ENCODE assay signal across 8 cellular contexts in genomic region chr2:38077431-38077769, GRCh38. TPM values are rescaled to one million over a fixed set of nuclear protein-coding genes. Genes with fewer than 3 reads are reported as not detected.
DNase-seq lines count a peak whose midpoint lies in the region; ATAC-seq, FAIRE-seq and TF ChIP-seq lines count a peak whose summit lies in the region.

No MANE protein-coding gene starts in this region.

- no peak for TF ChIP-seq CTCF in A549 (IDR thresholded peaks at IDR 0.05)
- no peak for TF ChIP-seq CTCF in HL-60 (IDR thresholded peaks at IDR 0.05; ENCODE audit: insufficient read depth, low read length)

- no peaks in the 10 kb centered on the region for H3K9me3 ChIP-seq in A549
- no peaks in the 10 kb centered on the region for H3K9me3 ChIP-seq in mucosa of rectum (ENCODE audit: control insufficient read depth in 2 of 2, low read length in 2 of 2)

- no peak for FAIRE-seq in A549 (lab: Jason Lieb, UNC)

- TF ChIP-seq POLR2A in A549 (IDR thresholded peaks at IDR 0.05; ENCODE audit: low read length), result no peak

- DNase-seq in A549 (ENCODE audit: low read depth in 1 of 2, low spot score in 1 of 2) (no peak), HL-60 (ENCODE audit: low read depth in 1 of 2, low spot score in 1 of 2) (no peak), caudate nucleus (lab: John Stamatoyannopoulos, UW) (peak in 3 of 61 donors; percentile 8 to 33 (median 19)), T1000 (lab: John Stamatoyannopoulos, UW) (no peak), DMS 273 (lab: John Stamatoyannopoulos, UW; ENCODE audit: unreplicated experiment) (no peak), HK-2 (ENCODE audit: unreplicated experiment) (no peak)

- peak overlapping the region; percentile 84 to 93 for H3K27ac ChIP-seq in A549
- peak overlapping the region; percentile 89 for H3K27ac ChIP-seq in HL-60 (replicated peaks)
- H3K27ac ChIP-seq in caudate nucleus (ENCODE audit: low read depth, low read length), result peak overlapping the region; percentile 52
- peak overlapping the region; percentile 43 to 62 for H3K27ac ChIP-seq in mucosa of rectum (ENCODE audit: low read depth in 2 of 2, low read length in 2 of 2)

- peak overlapping the region; percentile 92 for H3K4me2 ChIP-seq in A549

- ATAC-seq in A549 (no peak), HG03378 (IDR thresholded peaks at IDR 0.05; ENCODE audit: unreplicated experiment) (no peak)

- H3K27me3 ChIP-seq in HL-60 (ENCODE audit: insufficient read depth, poor library complexity, severe bottlenecking) (no peaks in the 10 kb centered on the region), mucosa of rectum (ENCODE audit: control insufficient read depth in 2 of 2, insufficient read depth in 2 of 2, low read length in 2 of 2) (peaks cover 19 to 20% of the 10 kb centered on the region in 2 donors)

- H3K4me1 ChIP-seq in A549 (peaks cover 22% of the 10 kb centered on the region), mucosa of rectum (ENCODE audit: control insufficient read depth in 2 of 2, insufficient read depth in 2 of 2, low read length in 2 of 2) (peaks cover 6 to 14% of the 10 kb centered on the region in 2 donors)

- no peaks in the 10 kb centered on the region for H3K36me3 ChIP-seq in mucosa of rectum (ENCODE audit: control insufficient read depth in 2 of 2, insufficient read depth in 2 of 2, low read length in 2 of 2)

- peak overlapping the region; percentile 62 for H3K4me3 ChIP-seq in A549
- H3K4me3 ChIP-seq in HL-60 (replicated peaks; ENCODE audit: insufficient read depth, low read length), result peak overlapping the region; percentile 53; the same call in 1 of the 2 replicates
- peak overlapping the region; percentile 51 to 67 for H3K4me3 ChIP-seq in mucosa of rectum (ENCODE audit: low read length in 2 of 2)

- TF ChIP-seq EP300 in A549 (IDR thresholded peaks at IDR 0.05), result no peak

- POLR2A ChIA-PET in A549 (lab: Yijun Ruan, JAX), result interaction anchor here (1.1 to 2.5 kb wide), 6 partner anchors 15 to 674 kb away, joined by 3 to 28 read pairs (median 8); partner anchors contain the start of gene SRSF7

- H3K9ac ChIP-seq in mucosa of rectum (ENCODE audit: low read depth in 1 of 2, low read length in 2 of 2), result peak overlapping the region; percentile 34 to 65

- CTCF ChIA-PET in A549 (lab: Yijun Ruan, JAX), result interaction anchor here (0.6 to 4.7 kb wide), 23 partner anchors 9 to 197 kb away, joined by 3 to 45 read pairs (median 5); no protein-coding TSS in a partner anchor

- 28% methylated on average over 12 of the region's 12 CpGs for WGBS in A549 (ENCODE audit: missing lambda C conversion rate)

- TF ChIP-seq RAD21 in A549 (conservative IDR thresholded peaks at IDR 0.05 in 1 of 2, IDR thresholded peaks at IDR 0.05 in 1 of 2), result no peak

TF ChIP-seq in A549, 52 proteins besides CTCF, POLR2A, EP300 and RAD21:
- 0 out of 2 replicates have a peak, but pooled peaks have one; percentile 43 for TF ChIP-seq RNF2 (IDR thresholded peaks at IDR 0.05; ENCODE audit: borderline replicate concordance, low read depth)
- TF ChIP-seq CHD2 (IDR thresholded peaks at IDR 0.05; ENCODE audit: low read length, partially characterized antibody), result peak; percentile 17
- peak; percentile 20 for TF ChIP-seq ZFP36 (IDR thresholded peaks at IDR 0.05; ENCODE audit: borderline replicate concordance, partially characterized antibody)
- TF ChIP-seq ZSCAN20 (CRISPR knock-in tag; IDR thresholded peaks at IDR 0.05), result no peak
- no peak for TF ChIP-seq FOSB (CRISPR knock-in tag; IDR thresholded peaks at IDR 0.05)
TF ChIP-seq in A549: peak in this region for 3.

RNA-seq across cellular contexts. Expression of gene CYP1B1, which starts 1.4 kb away (rescaled TPM):
- polyA plus RNA-seq in A549 (2011; rRNA removed), result 13.1 and 13.2 TPM in 2 replicates
- polyA plus RNA-seq in A549 (2012; cell fraction: cytosol; rRNA removed), result 14.6 and 20.8 TPM in 2 replicates
- polyA plus RNA-seq in A549 (2012; cell fraction: nucleus; rRNA removed), result 28.1 and 45.8 TPM in 2 replicates
- polyA plus RNA-seq in A549 (2017; fragmentation: RNase III; extraction: RNeasy Plus Mini Kit Qiagen cat#74134 plus additional on column Dnase treatment), result 4.4 to 5.5 TPM (median 5.3 TPM) in 3 replicates
- polyA minus RNA-seq in A549 (2011; rRNA and poly(A)+ RNA removed), result 29.1 and 30.7 TPM in 2 replicates
